In genomic region chr9:98514841-98515240, GRCh38 we compare ENCODE assay signal across 34 cellular contexts.
"Had no signal": no experiment of that assay in that cellular context is flagged by ENCODE, and none has a peak within 500 bp of the region (broad histone marks: within the 10 kb centered on the region; RNA-seq: fewer than 3 reads in every experiment).

No MANE protein-coding gene starts in this region.

- H3K27me3 ChIP-seq: MG63 had no signal

- H3K9ac ChIP-seq: KMS-11 had no signal

- H3K4me2 ChIP-seq: KMS-11 had no signal

- H3K9me3 ChIP-seq: MG63 had no signal

- H3K36me3 ChIP-seq: MG63 had no signal

- H3K4me3 ChIP-seq: MG63 had no signal

- H3K27ac ChIP-seq: KMS-11 had no signal

- DNase-seq: Kasumi-1, KG1, MG63, MM.1S, MV-4-11, NCI-H1048, NCI-H1092, NCI-H1092 treated with DMSO at 0.1 percent for 48 hours, NCI-H1105, NCI-H1105 treated with DMSO at 0.1 percent for 48 hours, NCI-H1417, NCI-H1417 treated with DMSO at 0.1 percent for 48 hours, NCI-H1436, NCI-H1436 treated with DMSO at 0.1 percent for 48 hours, NCI-H146, NCI-H1694, NCI-H1694 treated with DMSO at 0.1 percent for 48 hours, NCI-H187, NCI-H187 treated with DMSO at 0.1 percent for 48 hours, NCI-H1930, NCI-H2029, NCI-H2029 treated with DMSO at 0.1 percent for 48 hours, NCI-H2081, NCI-H2081 treated with DMSO at 0.1 percent for 48 hours, NCI-H2107, NCI-H2171, NCI-H2171 treated with DMSO at 0.1 percent for 48 hours, NCI-H2227 treated with DMSO at 0.1 percent for 48 hours, NCI-H226, NCI-H345, NCI-H446, NCI-H446 treated with DMSO at 0.1 percent for 48 hours, NCI-H510A had no signal
